Comparison of ENCODE assay signal across 9 cellular contexts in genomic region chr6:157068691-157069228, GRCh38.
DNase-seq lines count a peak whose midpoint lies in the region; ATAC-seq and TF ChIP-seq lines count a peak whose summit lies in the region.
"Had no signal": no experiment of that assay in that cellular context is flagged by ENCODE, and none has a peak within 500 bp of the region (broad histone marks: within the 10 kb centered on the region; RNA-seq: fewer than 3 reads in every experiment).

No MANE protein-coding gene starts in this region.

- H3K4me1 ChIP-seq in suprapubic skin: peaks cover 17% of the 10 kb centered on the region

- DNase-seq in epithelial cell of esophagus (ENCODE audit: low read depth) (peak; percentile 31), KBM-7 (no peak), WERI-Rb-1 (no peak), NCI-H2029 treated with DMSO at 0.1 percent for 48 hours (lab: John Stamatoyannopoulos, UW) (no peak), suprapubic skin (ENCODE audit: low spot score in 2 of 2) (no peak)
- DNase-seq: heart left ventricle had no signal

- TF ChIP-seq CTCF in epithelial cell of esophagus (IDR thresholded peaks at IDR 0.05; ENCODE audit: insufficient read depth, low read depth, low read length, missing control alignments) (no peak), WERI-Rb-1 (IDR thresholded peaks at IDR 0.05; ENCODE audit: low read depth, low read length) (no peak), suprapubic skin (IDR thresholded peaks at IDR 0.05) (no peak)

- TF ChIP-seq POLR2A in suprapubic skin (IDR thresholded peaks at IDR 0.05): no peak

- in situ Hi-C loops in KBM-7 (cut with MboI; ENCODE audit: low pct_unique_long_range_greater_than_20kb, low sequenced_read_pairs): no loop called here

- no peaks in the 10 kb centered on the region for H3K27me3 ChIP-seq in WERI-Rb-1 (ENCODE audit: insufficient read depth, low read depth, severe bottlenecking)
- H3K27me3 ChIP-seq in suprapubic skin: no peaks in the 10 kb centered on the region
- H3K27me3 ChIP-seq: heart left ventricle had no signal

- TF ChIP-seq EP300 in suprapubic skin (IDR thresholded peaks at IDR 0.05): no peak

- no peak overlapping the region for H3K4me3 ChIP-seq in epithelial cell of esophagus (ENCODE audit: low read length)
- H3K4me3 ChIP-seq in WERI-Rb-1 (ENCODE audit: low read depth, low read length): no peak overlapping the region
- H3K4me3 ChIP-seq in suprapubic skin: no peak overlapping the region
- H3K4me3 ChIP-seq: heart left ventricle had no signal

- peak; percentile 97 for ATAC-seq in GM18498 (IDR thresholded peaks at IDR 0.05; ENCODE audit: unreplicated experiment)
- ATAC-seq in GM21526 (IDR thresholded peaks at IDR 0.05; ENCODE audit: low FRiP score, unreplicated experiment): peak; percentile 95
- ATAC-seq in HG03565 (IDR thresholded peaks at IDR 0.05; ENCODE audit: unreplicated experiment): peak; percentile 96
- ATAC-seq: heart left ventricle had no signal

- no peak overlapping the region for H3K27ac ChIP-seq in WERI-Rb-1
- no peak overlapping the region for H3K27ac ChIP-seq in suprapubic skin
- H3K27ac ChIP-seq: heart left ventricle had no signal

- WGBS in suprapubic skin: 72% methylated on average over 7 of the region's 7 CpGs

- peaks cover 5% of the 10 kb centered on the region; the same call in 1 of the 2 replicates for H3K36me3 ChIP-seq in WERI-Rb-1
- H3K36me3 ChIP-seq in suprapubic skin: no peaks in the 10 kb centered on the region
- H3K36me3 ChIP-seq: heart left ventricle had no signal

- no peaks in the 10 kb centered on the region for H3K9me3 ChIP-seq in WERI-Rb-1 (ENCODE audit: severe bottlenecking)
- H3K9me3 ChIP-seq in suprapubic skin: no peaks in the 10 kb centered on the region
- H3K9me3 ChIP-seq: heart left ventricle had no signal
